Comparison of ENCODE assay signal across 1 cellular context in genomic region chr2:61948661-61949457, GRCh38.
TF ChIP-seq lines count a peak whose summit lies in the region.

No MANE protein-coding gene starts in this region.

TF ChIP-seq in GM23338, 12 proteins besides CTCF, POLR2A, EP300 and RAD21 (continued from another document):
- TF ChIP-seq ZNF462 (CRISPR knock-in tag; IDR thresholded peaks at IDR 0.05) = no peak
- TF ChIP-seq ETS1 (IDR thresholded peaks at IDR 0.05) = no peak
- TF ChIP-seq ZNF114 (CRISPR knock-in tag; IDR thresholded peaks at IDR 0.05) = no peak
- no peak for TF ChIP-seq JUNB (IDR thresholded peaks at IDR 0.05; ENCODE audit: unreplicated experiment)
- no peak for TF ChIP-seq EZH2phosphoT487 (IDR thresholded peaks at IDR 0.05; ENCODE audit: unreplicated experiment)
